Comparison of ENCODE assay signal across 9 cellular contexts in the genomic region with DNA sequence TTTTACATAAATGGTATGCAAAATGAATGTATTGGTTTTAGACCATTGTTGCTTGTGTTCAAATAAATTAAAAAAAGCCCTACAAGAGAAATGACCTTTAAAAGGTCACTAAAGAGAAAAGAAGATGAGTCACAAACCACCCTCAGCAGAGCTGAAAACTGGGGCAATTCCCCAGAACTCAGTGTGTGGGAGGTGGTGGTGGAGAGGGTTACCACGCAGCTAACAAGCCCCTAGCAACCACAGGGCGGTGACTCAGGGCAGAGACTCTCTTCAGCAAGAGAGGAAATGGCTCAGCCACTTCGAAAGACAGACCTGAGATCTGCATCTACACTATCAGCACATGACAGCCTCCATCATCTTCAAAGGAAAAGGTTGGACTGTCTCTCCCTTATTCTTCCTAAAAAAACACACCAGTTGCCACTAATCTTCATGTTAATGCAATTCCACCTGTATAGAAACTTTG. TPM values are rescaled to one million over a fixed set of nuclear protein-coding genes. Genes with fewer than 3 reads are reported as not detected.
DNase-seq lines count a peak whose midpoint lies in the region; ATAC-seq and TF ChIP-seq lines count a peak whose summit lies in the region.
"Had no signal": no experiment of that assay in that cellular context is flagged by ENCODE, and none has a peak within 500 bp of the region (broad histone marks: within the 10 kb centered on the region; RNA-seq: fewer than 3 reads in every experiment).

No MANE protein-coding gene starts in this region.

- peaks cover 14 to 33% (median 15%) of the 10 kb centered on the region in 3 donors for H3K27me3 Mint-ChIP-seq in CD14-positive monocyte (ENCODE audit: low read depth in 3 of 3)

- DNase-seq in NCI-H146 (lab: John Stamatoyannopoulos, UW) = peak; percentile 6
- DNase-seq in NCI-H146 treated with DMSO at 0.1 percent for 48 hours (lab: John Stamatoyannopoulos, UW; ENCODE audit: unreplicated experiment) = no peak
- DNase-seq in RWPE1 (ENCODE audit: low spot score) = peak; percentile 53
- peak; percentile 88 for DNase-seq in activated T-helper 9 cell treated with anti-CD3 and anti-CD28 coated beads, Interleukin-2, amount 50 U/mL, for 16 hours (ENCODE audit: low read depth)
- peak; percentile 98 for DNase-seq in iris pigment epithelial cell (ENCODE audit: low read depth)
- DNase-seq in stimulated activated CD8-positive, alpha-beta memory T cell treated with anti-CD3 and anti-CD28 coated beads, Interleukin-4, amount 100 ng/mL, for 24 hours (ENCODE audit: low read depth) = peak; percentile 86
- no peak for DNase-seq in CD14-positive monocyte (ENCODE audit: low spot score)

- ATAC-seq in HG03039 (IDR thresholded peaks at IDR 0.05; ENCODE audit: unreplicated experiment) = peak; percentile 99

- intact Hi-C loops in CD14-positive monocyte (cut with micrococcal nuclease) = no loop called here

- H3K4me1 Mint-ChIP-seq in CD14-positive monocyte = peaks cover 4% of the 10 kb centered on the region

- TF ChIP-seq CTCF in RWPE1 (conservative IDR thresholded peaks at IDR 0.05; ENCODE audit: low read depth) = no peak
- no peak for TF ChIP-seq CTCF in CD14-positive monocyte (IDR thresholded peaks at IDR 0.05)

- no peak overlapping the region for H3K4me3 Mint-ChIP-seq in CD14-positive monocyte

- H3K27ac Mint-ChIP-seq in CD14-positive monocyte = no peak overlapping the region

- H3K36me3 Mint-ChIP-seq in CD14-positive monocyte = no peaks in the 10 kb centered on the region

- no peak overlapping the region for H3K27ac ChIP-seq in RWPE1
- H3K27ac ChIP-seq: BLaER1 had no signal

- peaks cover 0 to 6% (median 5%) of the 10 kb centered on the region in 7 donors for H3K9me3 Mint-ChIP-seq in CD14-positive monocyte

- CTCF ChIA-PET in RWPE1 (lab: Yijun Ruan, JAX) = interaction anchor here (0.6 kb wide), 1 partner anchor 90 kb away, joined by 3 read pairs; no protein-coding TSS in a partner anchor

- POLR2A ChIA-PET in RWPE1 (lab: Yijun Ruan, JAX; ENCODE audit: low non-redundant PET) = no interaction called here

RNA-seq across cellular contexts. Expression of gene NDFIP2, which starts 29.4 kb away (rescaled TPM):
- not detected for polyA plus RNA-seq in CD14-positive monocyte

RNA-seq across cellular contexts. Expression of gene RBM26, which starts 45.5 kb away (rescaled TPM):
- 1 to 10 TPM; 3.5 to 5.0 TPM for polyA plus RNA-seq in CD14-positive monocyte

Comparison
In these comparisons a context has a peak if more than half of its experiments do, and no peak if none do; other contexts are left out.
1. DNase-seq: peak in NCI-H146 (single experiment), RWPE1 (single experiment), activated T-helper 9 cell treated with anti-CD3 and anti-CD28 coated beads, Interleukin-2, amount 50 U/mL, for 16 hours (single experiment), iris pigment epithelial cell (single experiment) and stimulated activated CD8-positive, alpha-beta memory T cell treated with anti-CD3 and anti-CD28 coated beads, Interleukin-4, amount 100 ng/mL, for 24 hours (single experiment); none in NCI-H146 treated with DMSO at 0.1 percent for 48 hours (single experiment) and CD14-positive monocyte (single experiment).